Comparison of ENCODE assay signal across 1 cellular context in genomic region chr4:98546910-98547544, GRCh38.
TF ChIP-seq lines count a peak whose summit lies in the region.

No MANE protein-coding gene starts in this region.

TF ChIP-seq in K562, 482 proteins besides CTCF, POLR2A, EP300 and RAD21 (continued from another document):
- no peak for TF ChIP-seq CUX1 (CRISPR knock-in tag; IDR thresholded peaks at IDR 0.05)
- TF ChIP-seq HDAC8 (tag; IDR thresholded peaks at IDR 0.05) = no peak
- TF ChIP-seq HMBOX1 (IDR thresholded peaks at IDR 0.05) = no peak
